Comparison of ENCODE assay signal across 3 cellular contexts in genomic region chr15:37882640-37883039, GRCh38.
A peak's percentile ranks its signal among the peaks of the same experiment; 100 is the strongest.
TF ChIP-seq lines count a peak whose summit lies in the region.

No MANE protein-coding gene starts in this region.

TF ChIP-seq in HepG2, 621 proteins besides CTCF, POLR2A, EP300 and RAD21:
- TF ChIP-seq FOXJ3 (CRISPR knock-in tag; IDR thresholded peaks at IDR 0.05; ENCODE audit: borderline replicate concordance), result no peak
- no peak for TF ChIP-seq ZNF850 (CRISPR knock-in tag; conservative IDR thresholded peaks at IDR 0.05)
- TF ChIP-seq NPAS2 (CRISPR knock-in tag; IDR thresholded peaks at IDR 0.05; ENCODE audit: borderline replicate concordance), result no peak
- peak; percentile 86 for TF ChIP-seq MAFF (IDR thresholded peaks at IDR 0.05; ENCODE audit: low read depth, low read length)
- peak; percentile 81 to 90 for TF ChIP-seq MAFK (conservative IDR thresholded peaks at IDR 0.05 in 1 of 2, IDR thresholded peaks at IDR 0.05 in 1 of 2; ENCODE audit: low read length in 2 of 2)
- no peak for TF ChIP-seq KDM5A (IDR thresholded peaks at IDR 0.05; ENCODE audit: borderline replicate concordance, low read length)
- no peak for TF ChIP-seq SETDB1 (CRISPR knock-in tag; IDR thresholded peaks at IDR 0.05; ENCODE audit: borderline replicate concordance)
- TF ChIP-seq ZNF549 (CRISPR knock-in tag; IDR thresholded peaks at IDR 0.05), result no peak

TF ChIP-seq in K562, 482 proteins besides CTCF, POLR2A, EP300 and RAD21:
- TF ChIP-seq ZNF224 (CRISPR knock-in tag; IDR thresholded peaks at IDR 0.05) (no peak), ZNF316 (IDR thresholded peaks at IDR 0.05) (peak; percentile 52; the same call in 1 of the 2 replicates), MAFF (IDR thresholded peaks at IDR 0.05; ENCODE audit: low read length) (peak; percentile 48), ZNF75A (CRISPR knock-in tag; IDR thresholded peaks at IDR 0.05) (no peak), RUNX1 (IDR thresholded peaks at IDR 0.05; ENCODE audit: low read depth) (no peak), MAFK (IDR thresholded peaks at IDR 0.05; ENCODE audit: low read length) (peak; percentile 45; the same call in 1 of the 2 replicates), MAFG (tag; conservative IDR thresholded peaks at IDR 0.05) (0 out of 2 replicates have a peak, but pooled peaks have one; percentile 27)
TF ChIP-seq in K562: peak in this region for 4.

TF ChIP-seq in neural cell, 6 proteins besides CTCF, POLR2A, EP300 and RAD21:
- no peak for TF ChIP-seq POLR2AphosphoS5 (IDR thresholded peaks at IDR 0.05)
- TF ChIP-seq, protein P1, sequence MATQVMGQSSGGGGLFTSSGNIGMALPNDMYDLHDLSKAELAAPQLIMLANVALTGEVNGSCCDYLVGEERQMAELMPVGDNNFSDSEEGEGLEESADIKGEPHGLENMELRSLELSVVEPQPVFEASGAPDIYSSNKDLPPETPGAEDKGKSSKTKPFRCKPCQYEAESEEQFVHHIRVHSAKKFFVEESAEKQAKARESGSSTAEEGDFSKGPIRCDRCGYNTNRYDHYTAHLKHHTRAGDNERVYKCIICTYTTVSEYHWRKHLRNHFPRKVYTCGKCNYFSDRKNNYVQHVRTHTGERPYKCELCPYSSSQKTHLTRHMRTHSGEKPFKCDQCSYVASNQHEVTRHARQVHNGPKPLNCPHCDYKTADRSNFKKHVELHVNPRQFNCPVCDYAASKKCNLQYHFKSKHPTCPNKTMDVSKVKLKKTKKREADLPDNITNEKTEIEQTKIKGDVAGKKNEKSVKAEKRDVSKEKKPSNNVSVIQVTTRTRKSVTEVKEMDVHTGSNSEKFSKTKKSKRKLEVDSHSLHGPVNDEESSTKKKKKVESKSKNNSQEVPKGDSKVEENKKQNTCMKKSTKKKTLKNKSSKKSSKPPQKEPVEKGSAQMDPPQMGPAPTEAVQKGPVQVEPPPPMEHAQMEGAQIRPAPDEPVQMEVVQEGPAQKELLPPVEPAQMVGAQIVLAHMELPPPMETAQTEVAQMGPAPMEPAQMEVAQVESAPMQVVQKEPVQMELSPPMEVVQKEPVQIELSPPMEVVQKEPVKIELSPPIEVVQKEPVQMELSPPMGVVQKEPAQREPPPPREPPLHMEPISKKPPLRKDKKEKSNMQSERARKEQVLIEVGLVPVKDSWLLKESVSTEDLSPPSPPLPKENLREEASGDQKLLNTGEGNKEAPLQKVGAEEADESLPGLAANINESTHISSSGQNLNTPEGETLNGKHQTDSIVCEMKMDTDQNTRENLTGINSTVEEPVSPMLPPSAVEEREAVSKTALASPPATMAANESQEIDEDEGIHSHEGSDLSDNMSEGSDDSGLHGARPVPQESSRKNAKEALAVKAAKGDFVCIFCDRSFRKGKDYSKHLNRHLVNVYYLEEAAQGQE (IDR thresholded peaks at IDR 0.05; ENCODE audit: borderline replicate concordance), result no peak
- TF ChIP-seq EZH2 (IDR thresholded peaks at IDR 0.05; ENCODE audit: borderline replicate concordance, insufficient read depth, low read length, poor library complexity, severe bottlenecking), result no peak
- no peak for TF ChIP-seq SMC3 (conservative IDR thresholded peaks at IDR 0.05; ENCODE audit: poor library complexity)
- TF ChIP-seq TAF1 (IDR thresholded peaks at IDR 0.05; ENCODE audit: low read depth), result no peak
- TF ChIP-seq MXI1 (conservative IDR thresholded peaks at IDR 0.05; ENCODE audit: poor library complexity, severe bottlenecking), result no peak
